Comparison of ENCODE assay signal across 8 cellular contexts in genomic region chrX:140817943-140818342, GRCh38.
A peak's percentile ranks its signal among the peaks of the same experiment; 100 is the strongest.
DNase-seq lines count a peak whose midpoint lies in the region; ATAC-seq and TF ChIP-seq lines count a peak whose summit lies in the region.

No MANE protein-coding gene starts in this region.

- no peak overlapping the region for H2BK120ac ChIP-seq in neuronal stem cell (ENCODE audit: low read depth, low read length)

- no peak overlapping the region for H3K4me3 ChIP-seq in adipocyte (ENCODE audit: low read length)
- H3K4me3 ChIP-seq in right lobe of liver: no peak overlapping the region
- H3K4me3 ChIP-seq in neuronal stem cell (ENCODE audit: low read length in 2 of 2): no peak overlapping the region

- H4K8ac ChIP-seq in neuronal stem cell (ENCODE audit: low read depth, low read length): no peak overlapping the region

- peaks cover 9% of the 10 kb centered on the region for H3K9me3 ChIP-seq in adipocyte (ENCODE audit: control insufficient read depth, low read length)
- peaks cover 0 to 2% (median 0%) of the 10 kb centered on the region in 4 donors for H3K9me3 ChIP-seq in right lobe of liver
- no peaks in the 10 kb centered on the region for H3K9me3 ChIP-seq in neuronal stem cell (replicated peaks in 1 of 2; ENCODE audit: control insufficient read depth in 2 of 2, insufficient read depth in 1 of 2, low read depth in 1 of 2, low read length in 2 of 2)

- H3K14ac ChIP-seq in neuronal stem cell (ENCODE audit: low read length): no peak overlapping the region

- H3K4ac ChIP-seq in neuronal stem cell (ENCODE audit: low read length): no peak overlapping the region

- TF ChIP-seq CTCF in right lobe of liver (IDR thresholded peaks at IDR 0.05): peak; percentile 59 to 71 (median 68)

- H3K4me2 ChIP-seq in neuronal stem cell (ENCODE audit: insufficient read depth, low read length, poor library complexity, severe bottlenecking): no peak overlapping the region

- no peaks in the 10 kb centered on the region for H3K79me1 ChIP-seq in neuronal stem cell (ENCODE audit: low read depth, low read length)

- no peaks in the 10 kb centered on the region for H3K36me3 ChIP-seq in adipocyte (ENCODE audit: control insufficient read depth, insufficient read depth, low read length, severe bottlenecking)
- no peaks in the 10 kb centered on the region for H3K36me3 ChIP-seq in right lobe of liver
- no peaks in the 10 kb centered on the region for H3K36me3 ChIP-seq in neuronal stem cell (replicated peaks in 1 of 2; ENCODE audit: control insufficient read depth in 2 of 2, insufficient read depth in 2 of 2, low read length in 2 of 2)

- H2BK15ac ChIP-seq in neuronal stem cell (ENCODE audit: low read length): no peak overlapping the region

- WGBS in right lobe of liver (ENCODE audit: insufficient coverage, low coverage, low lambda C conversion rate, missing lambda C conversion rate): 26% methylated on average over 6 of the region's 6 CpGs
- no CpG with 5 or more reads among the region's 6 CpGs for WGBS in neuronal stem cell (ENCODE audit: extremely low coverage in 2 of 2, insufficient read length in 2 of 2, insufficient replicate concordance in 1 of 2), 2 donors

- no peak overlapping the region for H3K23ac ChIP-seq in neuronal stem cell (ENCODE audit: low read depth, low read length, poor library complexity)

- no peak overlapping the region for H4K91ac ChIP-seq in neuronal stem cell (ENCODE audit: low read depth, low read length, poor library complexity)

- ATAC-seq in HG03432 (IDR thresholded peaks at IDR 0.05; ENCODE audit: unreplicated experiment): peak; percentile 39
- peak; percentile 44 to 58 (median 56) for ATAC-seq in right lobe of liver

- H3K4me1 ChIP-seq in adipocyte (ENCODE audit: control insufficient read depth, insufficient read depth, low read length): no peaks in the 10 kb centered on the region
- H3K4me1 ChIP-seq in right lobe of liver: no peaks in the 10 kb centered on the region
- no peaks in the 10 kb centered on the region for H3K4me1 ChIP-seq in neuronal stem cell (ENCODE audit: control insufficient read depth in 2 of 2, insufficient read depth in 1 of 2, low read depth in 1 of 2, low read length in 2 of 2)

- peaks cover 12% of the 10 kb centered on the region for H3K27me3 ChIP-seq in adipocyte (replicated peaks; ENCODE audit: control insufficient read depth, insufficient read depth, low read length)
- H3K27me3 ChIP-seq in right lobe of liver: peaks cover 0 to 11% of the 10 kb centered on the region in 2 donors
- H3K27me3 ChIP-seq in neuronal stem cell (ENCODE audit: control insufficient read depth in 3 of 3, insufficient read depth in 3 of 3, low read depth in 1 of 3, low read length in 3 of 3): no peaks in the 10 kb centered on the region

- no peak overlapping the region for H2AFZ ChIP-seq in neuronal stem cell (ENCODE audit: low read length)

- TF ChIP-seq POLR2A in right lobe of liver (IDR thresholded peaks at IDR 0.05): no peak

- DNase-seq in DMS53 (lab: John Stamatoyannopoulos, UW) (peak; percentile 68), adipocyte (ENCODE audit: low read depth) (peak; percentile 66), right lobe of liver (no peak), NCI-H2029 treated with DMSO at 0.1 percent for 48 hours (lab: John Stamatoyannopoulos, UW) (no peak), hippocampal formation (lab: John Stamatoyannopoulos, UW) (no peak), neuronal stem cell (ENCODE audit: low spot score) (no peak)
- DNase-seq in activated CD4-positive, alpha-beta T cell treated with anti-CD3 and anti-CD28 coated beads for 4 hours: no peak

- intact Hi-C loops in right lobe of liver (cut with DNase I): no loop called here

- no peak overlapping the region for H2BK5ac ChIP-seq in neuronal stem cell (ENCODE audit: low read length)

- H3K27ac ChIP-seq in right lobe of liver: no peak overlapping the region
- no peak overlapping the region for H3K27ac ChIP-seq in neuronal stem cell (replicated peaks; ENCODE audit: low read length)

- H2BK12ac ChIP-seq in neuronal stem cell (ENCODE audit: low read length): no peak overlapping the region

- H3K9ac ChIP-seq in adipocyte (ENCODE audit: low read length) (no peak overlapping the region), neuronal stem cell (ENCODE audit: low read depth, low read length, poor library complexity) (no peak overlapping the region)

- H2AK5ac ChIP-seq in neuronal stem cell (ENCODE audit: low read depth, low read length): no peak overlapping the region

- no peak overlapping the region for H3K18ac ChIP-seq in neuronal stem cell (ENCODE audit: low read length)

Comparison
In these comparisons a context has a peak if more than half of its experiments do, and no peak if none do; other contexts are left out.
1. DNase-seq: peak in DMS53 (single experiment) and adipocyte (single experiment); none in right lobe of liver (0 of 3), NCI-H2029 treated with DMSO at 0.1 percent for 48 hours (single experiment), activated CD4-positive, alpha-beta T cell treated with anti-CD3 and anti-CD28 coated beads for 4 hours (0 of 2), hippocampal formation (0 of 2) and neuronal stem cell (single experiment).